In the genomic region with DNA sequence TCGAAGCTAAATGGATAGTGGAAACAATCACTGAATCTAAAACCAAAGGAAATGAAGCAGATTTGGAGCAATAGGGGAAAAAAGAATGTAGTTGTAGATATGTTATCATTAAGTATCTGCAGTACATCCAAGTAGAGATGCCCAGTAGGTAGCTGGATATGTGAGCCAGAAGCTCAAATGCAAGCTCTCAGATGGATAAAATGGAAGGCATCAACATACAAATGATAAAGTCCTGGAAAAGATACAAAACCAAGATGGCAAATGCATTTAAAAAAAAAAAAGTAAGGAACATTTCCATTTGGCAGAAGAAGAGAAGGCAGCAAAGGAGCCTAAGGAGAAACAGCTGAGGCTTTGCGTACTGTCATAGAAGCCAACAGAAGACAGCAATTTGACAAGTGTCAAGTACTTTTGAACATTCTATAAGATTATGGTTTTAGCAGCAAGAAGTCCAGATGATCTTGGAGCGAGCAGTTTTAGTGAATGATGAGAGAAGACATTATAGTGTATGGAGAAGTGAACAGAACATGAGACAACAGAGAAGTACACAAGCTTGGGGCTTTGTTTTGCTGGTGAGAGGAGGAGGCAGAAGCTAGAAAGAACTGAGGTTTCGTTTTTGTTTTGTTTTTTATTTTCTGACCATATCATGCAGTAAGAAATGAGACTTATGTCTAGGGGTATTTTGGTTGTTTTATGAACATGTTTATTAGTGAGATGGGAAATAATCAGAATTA, we compare ENCODE assay signal across 19 cellular contexts. TPM values are rescaled to one million over a fixed set of nuclear protein-coding genes. Genes with fewer than 3 reads are reported as not detected.
DNase-seq lines count a peak whose midpoint lies in the region; ATAC-seq, FAIRE-seq and TF ChIP-seq lines count a peak whose summit lies in the region.
"Had no signal": no experiment of that assay in that cellular context is flagged by ENCODE, and none has a peak within 500 bp of the region (broad histone marks: within the 10 kb centered on the region; RNA-seq: fewer than 3 reads in every experiment).

No MANE protein-coding gene starts in this region.

- H3K27ac ChIP-seq in A673 (ENCODE audit: low read depth, low read length, poor library complexity, severe bottlenecking) (peak overlapping the region; percentile 3), SK-N-MC (peak overlapping the region; percentile 16; the same call in 1 of the 2 replicates)
- H3K27ac ChIP-seq: 22Rv1 had no signal

- ATAC-seq in activated CD4-positive, alpha-beta T cell treated with anti-CD3 and anti-CD28 coated beads for 36 hours: no peak
- no peak for ATAC-seq in HG02571 (IDR thresholded peaks at IDR 0.05; ENCODE audit: unreplicated experiment)
- ATAC-seq: CD8-positive, alpha-beta T cell had no signal

- no peak overlapping the region for H3K4me3 Mint-ChIP-seq in activated CD4-positive, alpha-beta T cell treated with anti-CD3 and anti-CD28 coated beads for 36 hours
- H3K4me3 Mint-ChIP-seq: CD8-positive, alpha-beta T cell; IgD-negative memory B cell; T-helper 1 cell treated with Interleukin-12 subunit alpha and Interleukin-12 subunit beta and Interleukin-4 antibody, amounts not matched to agents 30 μg/mL and 1 μg/mL, for 36 hours had no signal

- no peak for TF ChIP-seq CTCF in A673 (conservative IDR thresholded peaks at IDR 0.05; ENCODE audit: low read depth, low read length)
- TF ChIP-seq CTCF in fibroblast of pulmonary artery (IDR thresholded peaks at IDR 0.05; ENCODE audit: low read length, missing control alignments): no peak

- peaks cover 9% of the 10 kb centered on the region for H3K4me1 Mint-ChIP-seq in activated CD4-positive, alpha-beta T cell treated with anti-CD3 and anti-CD28 coated beads for 36 hours

- H3K27ac Mint-ChIP-seq in activated CD4-positive, alpha-beta T cell treated with anti-CD3 and anti-CD28 coated beads for 36 hours: no peak overlapping the region
- H3K27ac Mint-ChIP-seq: CD8-positive, alpha-beta T cell; IgD-negative memory B cell; T-helper 1 cell treated with Interleukin-12 subunit alpha and Interleukin-12 subunit beta and Interleukin-4 antibody, amounts not matched to agents 30 μg/mL and 1 μg/mL, for 36 hours had no signal

- H3K36me3 ChIP-seq in A673 (ENCODE audit: insufficient read depth, low read length, poor library complexity, severe bottlenecking): no peaks in the 10 kb centered on the region
- H3K36me3 ChIP-seq in SK-N-MC (ENCODE audit: insufficient read depth, low read length): no peaks in the 10 kb centered on the region
- H3K36me3 ChIP-seq: BE2C had no signal

- intact Hi-C loops in A673 (cut with micrococcal nuclease; ENCODE audit: unreplicated experiment): no loop called here
- intact Hi-C loops in activated CD4-positive, alpha-beta T cell treated with anti-CD3 and anti-CD28 coated beads for 36 hours (cut with DNase I, micrococcal nuclease): no loop called here

- H3K9ac ChIP-seq in SK-N-MC (ENCODE audit: insufficient read length): no peak overlapping the region

- H3K4me3 ChIP-seq in A673 (ENCODE audit: low read depth, low read length, poor library complexity, severe bottlenecking) (peak overlapping the region; percentile 8), SK-N-MC (peak overlapping the region; percentile 37), fibroblast of pulmonary artery (replicated peaks; ENCODE audit: low read depth, low read length) (peak overlapping the region; percentile 27)

- H3K36me3 Mint-ChIP-seq in activated CD4-positive, alpha-beta T cell treated with anti-CD3 and anti-CD28 coated beads for 36 hours (ENCODE audit: low read depth): no peaks in the 10 kb centered on the region
- H3K36me3 Mint-ChIP-seq: CD8-positive, alpha-beta T cell; IgD-negative memory B cell had no signal

- DNase-seq in A673 (ENCODE audit: low spot score): no peak
- DNase-seq in GM19239 (ENCODE audit: insufficient read length, low spot score): no peak
- no peak for DNase-seq in SK-N-MC (ENCODE audit: low read depth, low spot score)
- DNase-seq in fibroblast of pulmonary artery (ENCODE audit: low read depth): no peak
- no peak for DNase-seq in activated CD4-positive, alpha-beta T cell treated with anti-CD3 and anti-CD28 coated beads for 36 hours
- DNase-seq in frontal cortex (ENCODE audit: low spot score in 2 of 2): no peak
- DNase-seq in Kasumi-1 (lab: John Stamatoyannopoulos, UW): no peak
- DNase-seq: BE2C; Calu3; CD8-positive, alpha-beta T cell; GOT3; NCI-H1105 treated with DMSO at 0.1 percent for 48 hours; NCI-H1694; NCI-H2081 treated with DMSO at 0.1 percent for 48 hours; NCI-H748 treated with DMSO at 0.1 percent for 48 hours had no signal

- H3K9me3 ChIP-seq in A673 (ENCODE audit: low read depth, low read length, poor library complexity, severe bottlenecking) (no peaks in the 10 kb centered on the region), SK-N-MC (ENCODE audit: low read depth, low read length) (0 out of 2 replicates have a peak, but pooled peaks cover 5% of the 10 kb centered on the region)
- H3K9me3 ChIP-seq: BE2C had no signal

- peak; percentile 21 for FAIRE-seq in GM19239 (lab: Jason Lieb, UNC)
- FAIRE-seq in frontal cortex (lab: Jason Lieb, UNC): no peak

- POLR2A ChIA-PET in A673 (lab: Charles Lee; ENCODE audit: low non-redundant PET): no interaction called here
- POLR2A ChIA-PET in activated CD4-positive, alpha-beta T cell treated with anti-CD3 and anti-CD28 coated beads for 36 hours (lab: Charles Lee): no interaction called here

- CTCF ChIA-PET in A673 (lab: Charles Lee): no interaction called here
- CTCF ChIA-PET in activated CD4-positive, alpha-beta T cell treated with anti-CD3 and anti-CD28 coated beads for 36 hours (lab: Charles Lee): no interaction called here

- H3K4me1 ChIP-seq in A673 (ENCODE audit: insufficient read depth, low read length, poor library complexity, severe bottlenecking): peaks cover 25% of the 10 kb centered on the region
- H3K4me1 ChIP-seq: BE2C had no signal

- no peaks in the 10 kb centered on the region for H3K27me3 Mint-ChIP-seq in activated CD4-positive, alpha-beta T cell treated with anti-CD3 and anti-CD28 coated beads for 36 hours
- H3K27me3 Mint-ChIP-seq: IgD-negative memory B cell had no signal

- no TSS peak for BruUV-seq in A673 (replicated peaks; lab: Mats Ljungman, UMichigan)

- no peaks in the 10 kb centered on the region for H3K27me3 ChIP-seq in A673 (replicated peaks; ENCODE audit: insufficient read depth, low read depth, low read length, poor library complexity)
- H3K27me3 ChIP-seq: BE2C had no signal

- no peaks in the 10 kb centered on the region for H3K9me3 Mint-ChIP-seq in activated CD4-positive, alpha-beta T cell treated with anti-CD3 and anti-CD28 coated beads for 36 hours (ENCODE audit: low read depth)
- H3K9me3 Mint-ChIP-seq: CD8-positive, alpha-beta T cell; IgD-negative memory B cell; T-helper 1 cell treated with Interleukin-12 subunit alpha and Interleukin-12 subunit beta and Interleukin-4 antibody, amounts not matched to agents 30 μg/mL and 1 μg/mL, for 36 hours had no signal

RNA-seq across cellular contexts. Expression of a gene that starts 18.3 kb away (rescaled TPM):
- 46.2 and 49.4 TPM in 2 replicates for total RNA-seq in A673 (2021)
- 10 to 100 TPM; 14.4 to 16.7 TPM for total RNA-seq in activated CD4-positive, alpha-beta T cell treated with anti-CD3 and anti-CD28 coated beads for 36 hours
- 50.5 TPM for total RNA-seq in frontal cortex
